ENCODE assay signal across 9 cellular contexts in the genomic region with DNA sequence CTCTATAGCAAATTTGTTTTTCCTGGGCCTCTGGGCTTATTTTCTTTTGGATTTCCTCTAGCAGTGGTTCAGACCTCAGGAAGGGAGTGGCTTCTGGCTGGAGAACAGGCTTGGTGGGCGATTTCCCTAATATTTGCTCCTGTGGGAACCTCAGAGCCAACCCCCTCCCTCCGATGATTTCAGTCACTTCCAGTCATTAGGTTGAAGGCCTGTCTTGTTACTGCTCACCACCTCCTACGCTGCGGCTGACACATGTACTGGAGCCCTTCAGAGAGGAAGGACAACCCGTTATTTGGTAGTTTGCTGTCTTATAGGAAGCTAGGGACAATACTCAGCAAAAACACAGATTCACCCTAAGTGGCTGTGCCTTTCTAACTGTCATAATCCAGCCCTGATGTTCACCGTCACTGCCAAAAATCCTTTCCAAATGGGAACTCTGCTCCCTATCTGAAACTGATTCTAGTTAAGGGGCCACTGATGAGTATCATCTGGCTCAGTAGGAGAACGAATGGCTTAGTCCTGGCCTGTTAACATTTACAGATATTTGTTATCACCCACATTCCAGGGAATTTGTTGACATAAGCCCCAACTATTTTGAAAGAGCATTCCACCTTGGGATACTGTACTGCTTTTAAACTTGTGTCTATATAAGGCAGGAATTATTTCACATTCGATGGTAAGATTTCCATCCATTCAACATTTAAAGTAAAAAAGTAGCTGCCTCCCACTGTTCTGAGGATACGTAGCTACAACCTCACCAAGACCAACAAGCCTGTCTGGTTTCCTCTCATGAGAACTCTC. TPM values are rescaled to one million over a fixed set of nuclear protein-coding genes. Genes with fewer than 3 reads are reported as not detected.
DNase-seq lines count a peak whose midpoint lies in the region; ATAC-seq and TF ChIP-seq lines count a peak whose summit lies in the region.
"Had no signal": no experiment of that assay in that cellular context is flagged by ENCODE, and none has a peak within 500 bp of the region (broad histone marks: within the 10 kb centered on the region; RNA-seq: fewer than 3 reads in every experiment).

No MANE protein-coding gene starts in this region.

- no peak for TF ChIP-seq CTCF in astrocyte of the spinal cord (IDR thresholded peaks at IDR 0.05; ENCODE audit: low read depth, low read length)
- TF ChIP-seq CTCF in left ventricle myocardium inferior (IDR thresholded peaks at IDR 0.05; ENCODE audit: borderline replicate concordance): no peak
- no peak for TF ChIP-seq CTCF in gastrocnemius medialis (IDR thresholded peaks at IDR 0.05 in 4 of 5, conservative IDR thresholded peaks at IDR 0.05 in 1 of 5)

- H3K36me3 ChIP-seq in left ventricle myocardium inferior (no peaks in the 10 kb centered on the region), gastrocnemius medialis (no peaks in the 10 kb centered on the region)

- H3K4me1 ChIP-seq in left ventricle myocardium inferior: peaks cover 32% of the 10 kb centered on the region
- H3K4me1 ChIP-seq in gastrocnemius medialis: no peaks in the 10 kb centered on the region

- DNase-seq in Daoy (ENCODE audit: low read depth) (peak; percentile 58), astrocyte of the spinal cord (ENCODE audit: low read depth, low spot score) (peak; percentile 68), left ventricle myocardium inferior (peak; percentile 64), gastrocnemius medialis (peak in 1 of 2 donors; percentile 33), NCI-H345 treated with DMSO at 0.1 percent for 48 hours (lab: John Stamatoyannopoulos, UW; ENCODE audit: unreplicated experiment) (no peak)
- no peak for DNase-seq in activated CD4-positive, alpha-beta T cell treated with anti-CD3 and anti-CD28 coated beads for 1 hour
- DNase-seq: CD4-positive, alpha-beta T cell had no signal

- in situ Hi-C loops in astrocyte of the spinal cord (cut with HindIII; ENCODE audit: low sequenced_read_pairs): no loop called here
- in situ Hi-C loops in gastrocnemius medialis (cut with MboI; ENCODE audit: low sequenced_read_pairs in 4 of 4): no loop called here

- ATAC-seq in gastrocnemius medialis: peak; percentile 49 to 79
- ATAC-seq in HG02938 (IDR thresholded peaks at IDR 0.05; ENCODE audit: unreplicated experiment): no peak
- no peak for ATAC-seq in GM18868 (IDR thresholded peaks at IDR 0.05; ENCODE audit: unreplicated experiment)

- intact Hi-C loops in left ventricle myocardium inferior (cut with micrococcal nuclease): no loop called here
- intact Hi-C loops in gastrocnemius medialis (cut with DNase I; ENCODE audit: low total_unique reads): no loop called here

- TF ChIP-seq POLR2A in gastrocnemius medialis (IDR thresholded peaks at IDR 0.05): no peak

- no peaks in the 10 kb centered on the region for H3K9me3 ChIP-seq in left ventricle myocardium inferior (replicated peaks)
- H3K9me3 ChIP-seq in gastrocnemius medialis: no peaks in the 10 kb centered on the region

- H3K4me3 ChIP-seq in astrocyte of the spinal cord (ENCODE audit: low read depth, low read length): no peak overlapping the region
- no peak overlapping the region for H3K4me3 ChIP-seq in left ventricle myocardium inferior
- no peak overlapping the region for H3K4me3 ChIP-seq in gastrocnemius medialis

- H3K27me3 ChIP-seq in left ventricle myocardium inferior (ENCODE audit: low read depth) (no peaks in the 10 kb centered on the region), gastrocnemius medialis (no peaks in the 10 kb centered on the region)

- H3K27ac ChIP-seq in left ventricle myocardium inferior (replicated peaks) (peak overlapping the region; percentile 80), gastrocnemius medialis (peak overlapping the region; percentile 21 to 62 (median 50))

RNA-seq across cellular contexts. Expression of a gene that starts 29.3 kb away (rescaled TPM):
- 14.4 and 27.2 TPM in 2 replicates for total RNA-seq in Daoy (2014; rRNA removed; shearing (Covaris generic))
- total RNA-seq in left ventricle myocardium inferior (227 TPM), gastrocnemius medialis (10 to 100 TPM; 33.5 to 52.1 (median 36.0) TPM)

Comparison
In these comparisons a context has a peak if more than half of its experiments do, and no peak if none do; other contexts are left out.
1. DNase-seq: peak in Daoy (single experiment), astrocyte of the spinal cord (single experiment) and left ventricle myocardium inferior (single experiment); none in activated CD4-positive, alpha-beta T cell treated with anti-CD3 and anti-CD28 coated beads for 1 hour (single experiment) and NCI-H345 treated with DMSO at 0.1 percent for 48 hours (single experiment).
2. ATAC-seq: peak in gastrocnemius medialis (2 of 2); none in HG02938 (single experiment) and GM18868 (single experiment).